23 cellular contexts compared by ENCODE assay signal in genomic region chr10:124320778-124321432, GRCh38.
"Had no signal": no experiment of that assay in that cellular context is flagged by ENCODE, and none has a peak within 500 bp of the region (broad histone marks: within the 10 kb centered on the region; RNA-seq: fewer than 3 reads in every experiment).

No MANE protein-coding gene starts in this region.

- H3K9me3 Mint-ChIP-seq: activated naive CD4-positive, alpha-beta T cell treated with anti-CD3 and anti-CD28 coated beads, Interleukin-2, amount 10 ng/mL, durations not matched to agents 7 days and 5 days; natural killer cell treated with Interleukin-12 subunit alpha and Interleukin-12 subunit beta and Interleukin-15 and Interleukin-18, amount 100 ng/mL, for 72 hours; stimulated activated naive B cell treated with anti-CD40 and anti-IgM and Interleukin-4, amounts not matched to agents 10 μg/mL and 1 μg/mL and 100 μg/mL, for 72 hours; T-cell; T-helper 2 cell treated with Interferon-gamma antibody and Interleukin-4, amounts not matched to agents 5 μg/mL and 100 μg/mL, for 36 hours had no signal

- ATAC-seq: natural killer cell treated with Interleukin-12 subunit alpha and Interleukin-12 subunit beta and Interleukin-15 and Interleukin-18, amount 100 ng/mL, for 72 hours; right lobe of liver; stimulated activated naive B cell treated with anti-CD40 and anti-IgM and Interleukin-4, amounts not matched to agents 10 μg/mL and 1 μg/mL and 100 μg/mL, for 72 hours; T-cell had no signal

- H3K36me3 Mint-ChIP-seq: activated naive CD4-positive, alpha-beta T cell treated with anti-CD3 and anti-CD28 coated beads, Interleukin-2, amount 10 ng/mL, durations not matched to agents 7 days and 5 days; natural killer cell treated with Interleukin-12 subunit alpha and Interleukin-12 subunit beta and Interleukin-15 and Interleukin-18, amount 100 ng/mL, for 72 hours; stimulated activated naive B cell treated with anti-CD40 and anti-IgM and Interleukin-4, amounts not matched to agents 10 μg/mL and 1 μg/mL and 100 μg/mL, for 72 hours; T-cell had no signal

- H3K36me3 ChIP-seq: right lobe of liver had no signal

- H3K4me3 ChIP-seq: lung, right lobe of liver, smooth muscle cell had no signal

- H3K27me3 ChIP-seq: right lobe of liver had no signal

- H3K27ac ChIP-seq: right lobe of liver, VCaP had no signal

- H3K4me1 ChIP-seq: right lobe of liver had no signal

- H3K4me1 Mint-ChIP-seq: activated naive CD4-positive, alpha-beta T cell treated with anti-CD3 and anti-CD28 coated beads, Interleukin-2, amount 10 ng/mL, durations not matched to agents 7 days and 5 days; T-cell had no signal

- H3K27me3 Mint-ChIP-seq: activated naive CD4-positive, alpha-beta T cell treated with anti-CD3 and anti-CD28 coated beads, Interleukin-2, amount 10 ng/mL, durations not matched to agents 7 days and 5 days had no signal

- H3K4me3 Mint-ChIP-seq: activated naive CD4-positive, alpha-beta T cell treated with anti-CD3 and anti-CD28 coated beads, Interleukin-2, amount 10 ng/mL, durations not matched to agents 7 days and 5 days; natural killer cell treated with Interleukin-12 subunit alpha and Interleukin-12 subunit beta and Interleukin-15 and Interleukin-18, amount 100 ng/mL, for 72 hours; stimulated activated naive B cell treated with anti-CD40 and anti-IgM and Interleukin-4, amounts not matched to agents 10 μg/mL and 1 μg/mL and 100 μg/mL, for 72 hours; T-cell; T-helper 2 cell treated with Interferon-gamma antibody and Interleukin-4, amounts not matched to agents 5 μg/mL and 100 μg/mL, for 36 hours had no signal

- H3K4me2 ChIP-seq: SK-N-SH, smooth muscle cell had no signal

- H3K27ac Mint-ChIP-seq: activated naive CD4-positive, alpha-beta T cell treated with anti-CD3 and anti-CD28 coated beads, Interleukin-2, amount 10 ng/mL, durations not matched to agents 7 days and 5 days; natural killer cell treated with Interleukin-12 subunit alpha and Interleukin-12 subunit beta and Interleukin-15 and Interleukin-18, amount 100 ng/mL, for 72 hours; stimulated activated naive B cell treated with anti-CD40 and anti-IgM and Interleukin-4, amounts not matched to agents 10 μg/mL and 1 μg/mL and 100 μg/mL, for 72 hours; T-cell; T-helper 2 cell treated with Interferon-gamma antibody and Interleukin-4, amounts not matched to agents 5 μg/mL and 100 μg/mL, for 36 hours had no signal

- H3K9me3 ChIP-seq: right lobe of liver, SK-N-SH had no signal

- FAIRE-seq: endometrium, kidney had no signal

- DNase-seq: activated CD4-positive, alpha-beta T cell treated with anti-CD3 and anti-CD28 coated beads for 1 hour; activated CD4-positive, alpha-beta T cell treated with anti-CD3 and anti-CD28 coated beads, Interleukin-2, amount 50 U/mL, for 1 hour; activated effector memory CD4-positive, alpha-beta T cell treated with anti-CD3 and anti-CD28 coated beads, Interleukin-2, amount 50 U/mL, for 16 hours; activated naive CD4-positive, alpha-beta T cell treated with anti-CD3 and anti-CD28 coated beads, Interleukin-2, amount 10 ng/mL, durations not matched to agents 7 days and 5 days; activated T-cell treated with anti-CD3 and anti-CD28 coated beads for 4 hours; amygdala; cerebellar nuclear complex; cortex of kidney; kidney; midbrain; SK-N-SH; stimulated activated CD4-positive, alpha-beta T cell treated with anti-CD3 and anti-CD28 coated beads, Interleukin-15, amount 100 ng/mL, for 24 hours; stimulated activated CD4-positive, alpha-beta T cell treated with anti-CD3 and anti-CD28 coated beads, Interleukin-2, amount 100 ng/mL, for 48 hours; stimulated activated CD8-positive, alpha-beta memory T cell treated with anti-CD3 and anti-CD28 coated beads, Interleukin-4, amount 100 ng/mL, for 48 hours; stimulated activated naive B cell treated with anti-CD40 and anti-IgM and Interleukin-4, amounts not matched to agents 10 μg/mL and 1 μg/mL and 100 μg/mL, for 72 hours; T-cell had no signal

- H3K9ac ChIP-seq: SK-N-SH had no signal
